In genomic region chr3:140128217-140129137, GRCh38 we compare ENCODE assay signal across 9 cellular contexts.
DNase-seq lines count a peak whose midpoint lies in the region; ATAC-seq and TF ChIP-seq lines count a peak whose summit lies in the region.
"Had no signal": no experiment of that assay in that cellular context is flagged by ENCODE, and none has a peak within 500 bp of the region (broad histone marks: within the 10 kb centered on the region; RNA-seq: fewer than 3 reads in every experiment).

No MANE protein-coding gene starts in this region.

- no peak overlapping the region for H3K56ac ChIP-seq in H9 (ENCODE audit: insufficient read length, low read depth, low read length)

- no peak overlapping the region for H2AFZ ChIP-seq in H9 (ENCODE audit: low read length)

- H3K27me3 ChIP-seq in H9 (ENCODE audit: insufficient read depth, low read length), result no peaks in the 10 kb centered on the region
- H3K27me3 ChIP-seq in colonic mucosa, result no peaks in the 10 kb centered on the region
- H3K27me3 ChIP-seq: BLaER1 had no signal

- H3K9me3 Mint-ChIP-seq in H9, result no peaks in the 10 kb centered on the region
- no peaks in the 10 kb centered on the region for H3K9me3 Mint-ChIP-seq in nephron

- H4K8ac ChIP-seq in H9 (replicated peaks; ENCODE audit: insufficient read length, low read depth, low read length), result no peak overlapping the region

- no peak overlapping the region for H4K5ac ChIP-seq in H9 (ENCODE audit: insufficient read length, low read depth, low read length)

- no peak overlapping the region for H3K4me2 ChIP-seq in H9 (ENCODE audit: insufficient read depth, insufficient read length, low read length)
- H3K4me2 ChIP-seq: BLaER1 had no signal

- H3K36me3 ChIP-seq in colonic mucosa, result no peaks in the 10 kb centered on the region
- H3K36me3 ChIP-seq: BLaER1 had no signal

- H4K20me1 ChIP-seq in H9 (ENCODE audit: control insufficient read depth, insufficient read depth, insufficient read length), result no peaks in the 10 kb centered on the region
- H4K20me1 ChIP-seq: BLaER1 had no signal

- no peak overlapping the region for H3K4me3 ChIP-seq in colonic mucosa
- H3K4me3 ChIP-seq: BLaER1 had no signal

- H3K4me1 ChIP-seq in H9 (ENCODE audit: insufficient read depth, low read length), result no peaks in the 10 kb centered on the region
- no peaks in the 10 kb centered on the region for H3K4me1 ChIP-seq in colonic mucosa

- no peak overlapping the region for H3K4me3 Mint-ChIP-seq in H9
- no peak overlapping the region for H3K4me3 Mint-ChIP-seq in nephron

- H4K91ac ChIP-seq in H9 (ENCODE audit: insufficient read length, low read depth, low read length), result no peak overlapping the region

- H3K36me3 Mint-ChIP-seq in H9 (ENCODE audit: insufficient read depth in 1 of 3, low read depth in 3 of 3) (no peaks in the 10 kb centered on the region), nephron (ENCODE audit: low read depth) (no peaks in the 10 kb centered on the region)

- H2BK5ac ChIP-seq in H9 (ENCODE audit: insufficient read length, low read length), result no peak overlapping the region

- H3T11ph ChIP-seq in H9 (ENCODE audit: low read length), result no peak overlapping the region

- intact Hi-C loops in colonic mucosa (cut with DNase I), result no loop called here

- H2BK120ac ChIP-seq in H9 (ENCODE audit: low read depth, low read length, poor library complexity, severe bottlenecking), result no peak overlapping the region

- H3K9me3 ChIP-seq in H9 (ENCODE audit: control insufficient read depth, low read depth, low read length), result no peaks in the 10 kb centered on the region
- no peaks in the 10 kb centered on the region for H3K9me3 ChIP-seq in colonic mucosa
- H3K9me3 ChIP-seq: BLaER1 had no signal

- H3K9ac ChIP-seq in H9 (ENCODE audit: extremely low read depth, insufficient read length, low read length), result no peak overlapping the region
- no peak overlapping the region for H3K9ac ChIP-seq in colonic mucosa (ENCODE audit: low read depth in 2 of 2, low read length in 2 of 2)
- H3K9ac ChIP-seq: BLaER1 had no signal

- no peak overlapping the region for H3K14ac ChIP-seq in H9 (ENCODE audit: insufficient read depth, low read length)

- DNase-seq in NCI-H2196 (lab: John Stamatoyannopoulos, UW; ENCODE audit: unreplicated experiment) (peak; percentile 20), NCI-H2196 treated with DMSO at 0.1 percent for 48 hours (lab: John Stamatoyannopoulos, UW; ENCODE audit: unreplicated experiment) (no peak), H9 (peak; percentile 79), NCI-H460 (ENCODE audit: extremely low read depth, low read depth) (peak; percentile 2), colonic mucosa (peak; percentile 20), NCI-H345 (lab: John Stamatoyannopoulos, UW) (no peak)

- no peak overlapping the region for H2AK5ac ChIP-seq in H9 (ENCODE audit: insufficient read length, low read length)

- H3K79me1 ChIP-seq in H9 (ENCODE audit: insufficient read depth, low read depth, low read length, poor library complexity, severe bottlenecking), result no peaks in the 10 kb centered on the region

- no peak for ATAC-seq in GM21529 (IDR thresholded peaks at IDR 0.05; ENCODE audit: unreplicated experiment)

- no peaks in the 10 kb centered on the region for H3K79me2 ChIP-seq in H9 (ENCODE audit: insufficient read depth, low read length)

- no peak overlapping the region for H2BK20ac ChIP-seq in H9 (ENCODE audit: low read depth, low read length, poor library complexity, severe bottlenecking)

- H2BK15ac ChIP-seq in H9 (ENCODE audit: low read depth, low read length), result no peak overlapping the region

- peak; percentile 80 for TF ChIP-seq CTCF in H9 (conservative IDR thresholded peaks at IDR 0.05)
- TF ChIP-seq CTCF in colonic mucosa (IDR thresholded peaks at IDR 0.05), result peak; percentile 20
- TF ChIP-seq CTCF in nephron (IDR thresholded peaks at IDR 0.05; ENCODE audit: unreplicated experiment in 3 of 3), result peak in 2 of 3 experiments; percentile 21 to 38

- H3K27ac ChIP-seq in H9 (ENCODE audit: insufficient read length, low read depth, low read length) (no peak overlapping the region), colonic mucosa (no peak overlapping the region)
- H3K27ac ChIP-seq: BLaER1 had no signal

- H3K4me1 Mint-ChIP-seq in H9, result peaks cover 13 to 14% of the 10 kb centered on the region in 2 experiments
- peaks cover 5% of the 10 kb centered on the region for H3K4me1 Mint-ChIP-seq in nephron

- H3K27me3 Mint-ChIP-seq in H9 (ENCODE audit: low read depth), result peaks cover 4% of the 10 kb centered on the region; the same call in 1 of the 2 replicates
- peaks cover 4% of the 10 kb centered on the region for H3K27me3 Mint-ChIP-seq in nephron (ENCODE audit: low read depth)

- no peak overlapping the region for H3K18ac ChIP-seq in H9 (ENCODE audit: insufficient read length, low read depth, low read length)

- no peaks in the 10 kb centered on the region for H3K23me2 ChIP-seq in H9 (ENCODE audit: insufficient read length, low read depth, low read length, poor library complexity, severe bottlenecking)

- H3K23ac ChIP-seq in H9 (ENCODE audit: insufficient read length, low read depth, low read length), result no peak overlapping the region

- H3K4ac ChIP-seq in H9 (ENCODE audit: low read depth, low read length), result no peak overlapping the region

- WGBS in H9 (ENCODE audit: extremely low coverage, insufficient read length, low lambda C conversion rate), result no CpG with 5 or more reads among the region's 6 CpGs

- H3K27ac Mint-ChIP-seq in H9 (peak overlapping the region in 1 of 3 experiments; percentile 61; a peak in 1 of 7 replicates), nephron (no peak overlapping the region)

- H2BK12ac ChIP-seq in H9 (ENCODE audit: insufficient read length, low read depth, low read length), result no peak overlapping the region

Comparison
In these comparisons a context has a peak if more than half of its experiments do, and no peak if none do; other contexts are left out.
1. DNase-seq: peak in NCI-H2196 (single experiment), H9 (single experiment), NCI-H460 (single experiment) and colonic mucosa (single experiment); none in NCI-H2196 treated with DMSO at 0.1 percent for 48 hours (single experiment) and NCI-H345 (single experiment).
2. CTCF ChIP-seq: peak in every context shown above with its lines; median percentile 80 in H9; 30 in nephron; 20 in colonic mucosa.